ENCODE assay signal across 7 cellular contexts in the genomic region with DNA sequence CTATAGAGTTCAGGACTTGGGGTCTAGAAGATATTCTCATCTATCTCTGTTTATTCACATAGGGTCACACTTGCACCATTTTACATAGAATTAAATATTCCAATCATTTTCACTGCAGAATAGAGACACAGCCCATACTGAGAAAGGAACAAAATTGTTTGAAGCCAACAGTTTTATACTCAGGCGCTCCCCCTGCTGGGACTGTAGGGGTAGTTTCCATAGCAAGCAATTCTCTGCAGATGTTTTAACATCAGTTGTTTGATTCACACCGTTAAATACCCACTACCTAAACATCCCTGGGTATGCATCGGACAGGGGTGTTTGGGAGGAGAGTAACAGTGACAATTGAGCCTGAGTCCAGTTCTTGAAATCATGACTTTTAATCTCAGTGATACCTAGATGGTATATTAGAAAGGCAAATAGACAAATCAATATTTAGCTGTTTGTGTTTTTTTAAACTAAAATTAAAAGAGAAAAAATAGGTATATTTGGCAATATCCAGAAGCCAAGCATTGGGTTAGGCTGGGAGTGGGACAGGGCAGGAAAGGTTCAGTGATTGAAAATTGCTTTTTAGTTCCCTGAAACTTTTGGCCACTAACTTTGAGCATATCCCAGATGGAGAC. TPM values are rescaled to one million over a fixed set of nuclear protein-coding genes. Genes with fewer than 3 reads are reported as not detected.
A peak's percentile ranks its signal among the peaks of the same experiment; 100 is the strongest.
DNase-seq lines count a peak whose midpoint lies in the region; ATAC-seq and TF ChIP-seq lines count a peak whose summit lies in the region.

No MANE protein-coding gene starts in this region.

- POLR2A ChIA-PET in T-cell (lab: Charles Lee), result no interaction called here

- H3K4me3 ChIP-seq in mucosa of descending colon, result no peak overlapping the region

- no peaks in the 10 kb centered on the region for H3K9me3 Mint-ChIP-seq in T-cell

- no peaks in the 10 kb centered on the region for H3K4me1 ChIP-seq in mucosa of descending colon (ENCODE audit: low read depth)

- no peak for TF ChIP-seq CTCF in mucosa of descending colon (IDR thresholded peaks at IDR 0.05)

- H3K36me3 ChIP-seq in mucosa of descending colon (ENCODE audit: low read depth), result no peaks in the 10 kb centered on the region

- H3K27ac Mint-ChIP-seq in T-cell, result no peak overlapping the region

- H3K27me3 Mint-ChIP-seq in T-cell, result peaks cover 0 to 15% of the 10 kb centered on the region in 2 donors

- CTCF ChIA-PET in T-cell (lab: Charles Lee), result interaction anchor here (0.6 to 1.1 kb wide), 7 partner anchors 76 to 165 kb away, joined by 3 to 9 read pairs (median 4); no protein-coding TSS in a partner anchor

- DNase-seq in ELR (ENCODE audit: low read depth), result peak; percentile 37
- DNase-seq in T-cell, result peak in 23 of 34 experiments; percentile 3 to 48 (median 21)
- DNase-seq in cerebellum (ENCODE audit: low spot score), result peak; percentile 6
- DNase-seq in mucosa of descending colon, result peak in 1 of 3 donors; percentile 45
- no peak for DNase-seq in NCI-H226

- H3K36me3 Mint-ChIP-seq in T-cell, result peaks cover 16% of the 10 kb centered on the region

- no peaks in the 10 kb centered on the region for H3K9me3 ChIP-seq in mucosa of descending colon

- intact Hi-C loops in mucosa of descending colon (cut with DNase I, micrococcal nuclease), result loop anchor here (5.0 to 10.0 kb wide), 2 partner anchors 161 to 163 kb away; no protein-coding TSS in a partner anchor

- peak; percentile 56 for ATAC-seq in HG02981 (IDR thresholded peaks at IDR 0.05; ENCODE audit: unreplicated experiment)
- ATAC-seq in T-cell (replicated peaks in 1 of 4), result peak in 1 of 4 experiments; percentile 32
- ATAC-seq in mucosa of descending colon, result peak; percentile 52
- ATAC-seq in HG02571 (IDR thresholded peaks at IDR 0.05; ENCODE audit: unreplicated experiment), result no peak

- H3K4me3 Mint-ChIP-seq in T-cell, result no peak overlapping the region

- peaks cover 0 to 14% (median 11%) of the 10 kb centered on the region in 3 donors for H3K4me1 Mint-ChIP-seq in T-cell

RNA-seq across cellular contexts. Expression of a gene that starts 33.8 kb away (rescaled TPM):
- total RNA-seq in T-cell (10 to 100 TPM in 3 of 5 donors, 1 to 10 TPM in 2; 3.6 to 11.7 (median 10.7) TPM), cerebellum (3.3 TPM), mucosa of descending colon (10 to 100 TPM in 1 of 3 donors, 1 to 10 TPM in 2; 8.1 to 16.2 (median 9.8) TPM)
